14 cellular contexts compared by ENCODE assay signal in genomic region chr1:173421266-173421665, GRCh38.
"Had no signal": no experiment of that assay in that cellular context is flagged by ENCODE, and none has a peak within 500 bp of the region (broad histone marks: within the 10 kb centered on the region; RNA-seq: fewer than 3 reads in every experiment).

No MANE protein-coding gene starts in this region.

- H3K4me3 ChIP-seq: SJSA1, SK-N-MC had no signal

- H3K9me3 ChIP-seq: SJSA1 had no signal

- H3K36me3 ChIP-seq: SJSA1 had no signal

- H3K27ac ChIP-seq: SJSA1, SK-N-MC had no signal

- DNase-seq: KBM-7, NCI-H1092, NCI-H1105 treated with DMSO at 0.1 percent for 48 hours, NCI-H146, NCI-H1694 treated with DMSO at 0.1 percent for 48 hours, NCI-H1930, NCI-H2081, NCI-H2107, NCI-H2227 treated with DMSO at 0.1 percent for 48 hours, Right ventricle myocardium superior, RPMI8226, SIG-M5 had no signal

- H3K27me3 ChIP-seq: SJSA1 had no signal
